ENCODE assay signal across 8 cellular contexts in the genomic region with DNA sequence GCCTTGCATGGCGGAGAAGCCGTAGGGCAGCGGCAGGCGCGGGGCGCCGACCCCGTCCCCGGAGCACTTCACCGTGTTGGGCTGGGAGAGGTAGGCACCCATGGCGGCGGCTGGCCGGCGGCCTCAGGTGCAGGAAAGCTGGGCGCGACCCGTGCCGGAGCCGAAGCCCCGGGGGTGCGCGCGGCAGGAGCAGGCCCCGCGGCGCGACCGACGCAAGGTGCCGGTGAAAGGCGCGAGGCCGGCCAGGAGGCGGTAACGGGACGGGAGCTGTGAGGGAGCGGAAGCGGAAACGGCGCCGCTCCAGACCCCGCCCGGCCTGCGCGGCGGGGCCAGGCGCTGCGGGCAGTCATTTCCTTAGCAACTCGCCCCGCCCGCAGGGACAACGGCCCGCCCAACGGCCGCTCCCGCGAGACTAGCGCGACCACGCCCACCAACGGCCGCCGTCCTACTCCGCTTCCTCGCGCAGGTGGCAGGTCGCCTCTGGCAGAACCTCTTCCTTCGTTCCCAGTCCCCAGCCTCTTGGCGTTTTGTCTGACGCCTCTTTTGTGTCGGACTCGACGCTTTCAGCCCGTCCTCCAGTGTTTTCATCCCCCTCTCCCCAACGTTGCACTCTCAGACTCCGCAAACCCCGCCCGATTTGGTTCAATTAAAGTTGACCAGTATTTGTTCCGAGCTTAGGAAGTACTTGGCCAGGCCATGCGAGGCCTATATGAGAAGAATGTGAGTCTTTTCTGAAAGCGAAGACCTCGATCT. TPM values are rescaled to one million over a fixed set of nuclear protein-coding genes. Genes with fewer than 3 reads are reported as not detected.
DNase-seq lines count a peak whose midpoint lies in the region; ATAC-seq and TF ChIP-seq lines count a peak whose summit lies in the region.

A gene with protein sequence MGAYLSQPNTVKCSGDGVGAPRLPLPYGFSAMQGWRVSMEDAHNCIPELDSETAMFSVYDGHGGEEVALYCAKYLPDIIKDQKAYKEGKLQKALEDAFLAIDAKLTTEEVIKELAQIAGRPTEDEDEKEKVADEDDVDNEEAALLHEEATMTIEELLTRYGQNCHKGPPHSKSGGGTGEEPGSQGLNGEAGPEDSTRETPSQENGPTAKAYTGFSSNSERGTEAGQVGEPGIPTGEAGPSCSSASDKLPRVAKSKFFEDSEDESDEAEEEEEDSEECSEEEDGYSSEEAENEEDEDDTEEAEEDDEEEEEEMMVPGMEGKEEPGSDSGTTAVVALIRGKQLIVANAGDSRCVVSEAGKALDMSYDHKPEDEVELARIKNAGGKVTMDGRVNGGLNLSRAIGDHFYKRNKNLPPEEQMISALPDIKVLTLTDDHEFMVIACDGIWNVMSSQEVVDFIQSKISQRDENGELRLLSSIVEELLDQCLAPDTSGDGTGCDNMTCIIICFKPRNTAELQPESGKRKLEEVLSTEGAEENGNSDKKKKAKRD (minus strand): TSS at position 271 of the 753 bp plus-strand sequence. CDS start 169 bp downstream, at position 102.

- peaks cover 21% of the 10 kb centered on the region; the same call in 1 of the 2 replicates for H3K4me1 ChIP-seq in PC-3 (ENCODE audit: insufficient read depth, low read length)

- peak within 1 kb of the TSS; percentile 50 for H3K27ac ChIP-seq in PC-3 (ENCODE audit: low read length)
- peak within 1 kb of the TSS; percentile 83 for H3K27ac ChIP-seq in epithelial cell of prostate

- H3K27me3 ChIP-seq in PC-3 (ENCODE audit: low read length): no peaks in the 10 kb centered on the region

- DNase-seq in DMS153 treated with DMSO at 0.1 percent for 48 hours (lab: John Stamatoyannopoulos, UW; ENCODE audit: unreplicated experiment): peak; percentile 95
- DNase-seq in Jurkat, Clone E6-1 (ENCODE audit: low read depth, low spot score): peak; percentile 91
- DNase-seq in PC-3: peak; percentile 96
- DNase-seq in activated T-cell treated with anti-CD3 and anti-CD28 coated beads for 48 hours (ENCODE audit: low read depth): peak; percentile 99
- peak; percentile 73 for DNase-seq in epithelial cell of prostate (ENCODE audit: low read depth, low spot score)
- peak; percentile 96 for DNase-seq in mucosa of gallbladder (ENCODE audit: low spot score)
- DNase-seq in stimulated activated CD8-positive, alpha-beta memory T cell treated with anti-CD3 and anti-CD28 coated beads, Interleukin-4, amount 100 ng/mL, for 4 hours (ENCODE audit: low read depth in 2 of 2, low spot score in 1 of 2): peak; percentile 93 to 94

- peaks cover 49% of the 10 kb centered on the region for H3K79me2 ChIP-seq in PC-3 (ENCODE audit: low read length)

- H4K20me1 ChIP-seq in PC-3 (ENCODE audit: low read length): peaks cover 27% of the 10 kb centered on the region

- peaks cover 3% of the 10 kb centered on the region; the same call in 1 of the 2 replicates for H3K36me3 ChIP-seq in PC-3 (ENCODE audit: low read depth, low read length)

- no peaks in the 10 kb centered on the region for H3F3A ChIP-seq in PC-3 (ENCODE audit: low read length, unreplicated experiment)

- intact Hi-C loops in PC-3 (cut with micrococcal nuclease): loop anchor here (1.0 to 10.0 kb wide), 3 partner anchors 19 to 245 kb away; a partner anchor contains a TSS

- BruUV-seq in PC-3 (replicated peaks; lab: Mats Ljungman, UMichigan): no TSS peak

- POLR2A ChIA-PET in PC-3 (lab: Charles Lee; ENCODE audit: unreplicated experiment): interaction anchor here (0.5 to 1.2 kb wide), 6 partner anchors 19 to 1065 kb away, joined by 3 to 10 read pairs (median 6); a partner anchor contains a TSS

- peak within 1 kb of the TSS; percentile 91 for H3K9ac ChIP-seq in PC-3 (ENCODE audit: low read length)

- CTCF ChIA-PET in PC-3 (lab: Charles Lee): interaction anchor here (1.0 to 1.2 kb wide), 3 partner anchors 20 to 280 kb away, joined by 3 to 4 read pairs (median 3); no protein-coding TSS in a partner anchor

- no peaks in the 10 kb centered on the region for H3K9me3 ChIP-seq in PC-3 (ENCODE audit: low read length)

- ATAC-seq in GM21619 (IDR thresholded peaks at IDR 0.05; ENCODE audit: unreplicated experiment) (peak; percentile 94), PC-3 (peak; percentile 97)

- H3K9me2 ChIP-seq in PC-3 (replicated peaks; ENCODE audit: low read length): no peaks in the 10 kb centered on the region

- H3K4me2 ChIP-seq in PC-3 (ENCODE audit: low read length): peak within 1 kb of the TSS; percentile 96

- peak within 1 kb of the TSS; percentile 90 for H2AFZ ChIP-seq in PC-3 (ENCODE audit: low read length)

- no peak for TF ChIP-seq CTCF in PC-3 (conservative IDR thresholded peaks at IDR 0.05; ENCODE audit: low read depth, low read length)

- H3K4me3 ChIP-seq in Jurkat, Clone E6-1 (ENCODE audit: low read length): peak within 1 kb of the TSS; percentile 89
- H3K4me3 ChIP-seq in PC-3 (ENCODE audit: low read length): peak within 1 kb of the TSS; percentile 77

RNA-seq across cellular contexts. Expression of the gene that starts here (rescaled TPM):
- 208 TPM for polyA plus RNA-seq in Jurkat, Clone E6-1 (2012; ENCODE audit: insufficient read depth, insufficient read length)
- 122 and 133 TPM in 2 replicates for total RNA-seq in PC-3 (2014; rRNA removed)
- 56.7 TPM for total RNA-seq in mucosa of gallbladder

Comparison
In these comparisons a context has a peak if more than half of its experiments do, and no peak if none do; other contexts are left out.
1. Peak in every context shown above with its lines: DNase-seq, ATAC-seq, H3K4me3 ChIP-seq and H3K27ac ChIP-seq.